In genomic region chrX:149539283-149540132, GRCh38 we compare ENCODE assay signal across 8 cellular contexts. TPM values are rescaled to one million over a fixed set of nuclear protein-coding genes. Genes with fewer than 3 reads are reported as not detected.
DNase-seq lines count a peak whose midpoint lies in the region; ATAC-seq, FAIRE-seq and TF ChIP-seq lines count a peak whose summit lies in the region.

No MANE protein-coding gene starts in this region.

- H3K27ac ChIP-seq in right cardiac atrium (ENCODE audit: low read length) (peak overlapping the region; percentile 97), rectal smooth muscle tissue (ENCODE audit: low read depth, low read length) (peak overlapping the region; percentile 82), uterus (peak overlapping the region; percentile 77 to 79)

- H3K4me3 ChIP-seq in right cardiac atrium (ENCODE audit: low read length) (peak overlapping the region; percentile 59), rectal smooth muscle tissue (ENCODE audit: low read length) (peak overlapping the region; percentile 58), uterus (peak overlapping the region; percentile 41 to 42)

- H3K27me3 ChIP-seq in right cardiac atrium (ENCODE audit: control insufficient read depth, insufficient read depth) (no peaks in the 10 kb centered on the region), rectal smooth muscle tissue (ENCODE audit: control insufficient read depth, insufficient read depth, low read length) (no peaks in the 10 kb centered on the region), uterus (no peaks in the 10 kb centered on the region)

- H3K9me3 Mint-ChIP-seq in T-helper 1 cell treated with Interleukin-12 subunit alpha and Interleukin-12 subunit beta and Interleukin-4 antibody, amounts not matched to agents 30 μg/mL and 1 μg/mL, for 36 hours = no peaks in the 10 kb centered on the region

- intact Hi-C loops in right cardiac atrium (cut with DNase I) (no loop called here), uterus (cut with DNase I; ENCODE audit: low total_unique reads) (no loop called here)

- H3K36me3 ChIP-seq in rectal smooth muscle tissue (ENCODE audit: control insufficient read depth, insufficient read depth, low read length) (no peaks in the 10 kb centered on the region), uterus (no peaks in the 10 kb centered on the region)

- FAIRE-seq in GM12892 (lab: Jason Lieb, UNC) = peak; percentile 86

- peaks cover 8% of the 10 kb centered on the region for H3K4me1 Mint-ChIP-seq in T-helper 1 cell treated with Interleukin-12 subunit alpha and Interleukin-12 subunit beta and Interleukin-4 antibody, amounts not matched to agents 30 μg/mL and 1 μg/mL, for 36 hours (ENCODE audit: low read depth)

- ATAC-seq in HG02870 (IDR thresholded peaks at IDR 0.05; ENCODE audit: unreplicated experiment) (peak; percentile 40), right cardiac atrium (peak; percentile 81 to 83)

- DNase-seq in GM12892 (ENCODE audit: insufficient read length) (peak; percentile 55), NCI-H146 treated with DMSO at 0.1 percent for 48 hours (lab: John Stamatoyannopoulos, UW; ENCODE audit: unreplicated experiment) (peak; percentile 82), amygdala (lab: John Stamatoyannopoulos, UW) (peak; percentile 11 to 92 (median 77)), right cardiac atrium (peak; percentile 91 to 96 (median 95)), uterus (peak; percentile 89 to 92)

- TF ChIP-seq POLR2A in GM12892 (IDR thresholded peaks at IDR 0.05; ENCODE audit: low read depth, low read length) (no peak), uterus (IDR thresholded peaks at IDR 0.05) (peak in 1 of 2 donors; percentile 6)

- H3K4me1 ChIP-seq in right cardiac atrium (ENCODE audit: control insufficient read depth, insufficient read depth, low read length) (no peaks in the 10 kb centered on the region), rectal smooth muscle tissue (ENCODE audit: control insufficient read depth, insufficient read depth, low read length) (no peaks in the 10 kb centered on the region), uterus (no peaks in the 10 kb centered on the region)

- peak overlapping the region; percentile 95 for H3K27ac Mint-ChIP-seq in T-helper 1 cell treated with Interleukin-12 subunit alpha and Interleukin-12 subunit beta and Interleukin-4 antibody, amounts not matched to agents 30 μg/mL and 1 μg/mL, for 36 hours

- no peak overlapping the region for H3K9ac ChIP-seq in rectal smooth muscle tissue (ENCODE audit: low read length)

- H3K27me3 Mint-ChIP-seq in T-helper 1 cell treated with Interleukin-12 subunit alpha and Interleukin-12 subunit beta and Interleukin-4 antibody, amounts not matched to agents 30 μg/mL and 1 μg/mL, for 36 hours (ENCODE audit: low read depth) = no peaks in the 10 kb centered on the region

- H3K9me3 ChIP-seq in right cardiac atrium (ENCODE audit: control insufficient read depth, low read length) (no peaks in the 10 kb centered on the region), uterus (no peaks in the 10 kb centered on the region)

- WGBS in right cardiac atrium = 2% methylated on average over 32 of the region's 34 CpGs

- peaks cover 4% of the 10 kb centered on the region for H3K36me3 Mint-ChIP-seq in T-helper 1 cell treated with Interleukin-12 subunit alpha and Interleukin-12 subunit beta and Interleukin-4 antibody, amounts not matched to agents 30 μg/mL and 1 μg/mL, for 36 hours (ENCODE audit: low read depth)

- TF ChIP-seq CTCF in uterus (IDR thresholded peaks at IDR 0.05) = no peak

- peak overlapping the region; percentile 98 for H3K4me3 Mint-ChIP-seq in T-helper 1 cell treated with Interleukin-12 subunit alpha and Interleukin-12 subunit beta and Interleukin-4 antibody, amounts not matched to agents 30 μg/mL and 1 μg/mL, for 36 hours

RNA-seq across cellular contexts. Expression of gene EOLA1, which starts 1.3 kb away (rescaled TPM):
- polyA plus RNA-seq in GM12892 (2012; ENCODE audit: missing spikeins) = 21.4 TPM
- total RNA-seq in right cardiac atrium (10 to 100 TPM; 23.8 to 29.6 (median 26.8) TPM), uterus (10 to 100 TPM in 3 of 4 donors, 1 to 10 TPM in 1; 9.1 to 23.6 (median 13.6) TPM)
- 26.0 TPM for polyA plus RNA-seq in right cardiac atrium

RNA-seq across cellular contexts. Expression of gene HSFX3, which starts 10.2 kb away (rescaled TPM):
- polyA plus RNA-seq in GM12892 (2012; ENCODE audit: missing spikeins) = 0.34 TPM
- total RNA-seq in right cardiac atrium (not detected), uterus (not detected)
- polyA plus RNA-seq in right cardiac atrium = not detected

RNA-seq across cellular contexts. Expression of gene IDS, which starts 34.4 kb away (rescaled TPM):
- 52.7 TPM for polyA plus RNA-seq in GM12892 (2012; ENCODE audit: missing spikeins)
- total RNA-seq in right cardiac atrium (100 to 1,000 TPM in 3 of 4 donors, 10 to 100 TPM in 1; 89.7 to 107 (median 103) TPM), uterus (100 to 1,000 TPM in 2 of 4 donors, 10 to 100 TPM in 2; 42.7 to 117 (median 83.7) TPM)
- 43.8 TPM for polyA plus RNA-seq in right cardiac atrium

RNA-seq across cellular contexts. Expression of gene MAGEA9B, which starts 47.8 kb away (rescaled TPM):
- polyA plus RNA-seq in GM12892 (2012; ENCODE audit: missing spikeins) = not detected
- total RNA-seq in right cardiac atrium (not detected), uterus (not detected)
- polyA plus RNA-seq in right cardiac atrium = not detected

RNA-seq across cellular contexts. Expression of gene HSFX2, which starts 55.6 kb away (rescaled TPM):
- polyA plus RNA-seq in GM12892 (2012; ENCODE audit: missing spikeins) = not detected
- 1 to 10 TPM in 2 of 4 donors, not detected in 2; 1.1 to 1.3 TPM for total RNA-seq in right cardiac atrium
- 0.77 TPM for polyA plus RNA-seq in right cardiac atrium
- total RNA-seq in uterus = not detected

Comparison
In these comparisons a context has a peak if more than half of its experiments do, and no peak if none do; other contexts are left out.
1. Peak in every context shown above with its lines: DNase-seq, ATAC-seq, H3K4me3 ChIP-seq and H3K27ac ChIP-seq.